Comparison of ENCODE assay signal across 1 cellular context in the genomic region with DNA sequence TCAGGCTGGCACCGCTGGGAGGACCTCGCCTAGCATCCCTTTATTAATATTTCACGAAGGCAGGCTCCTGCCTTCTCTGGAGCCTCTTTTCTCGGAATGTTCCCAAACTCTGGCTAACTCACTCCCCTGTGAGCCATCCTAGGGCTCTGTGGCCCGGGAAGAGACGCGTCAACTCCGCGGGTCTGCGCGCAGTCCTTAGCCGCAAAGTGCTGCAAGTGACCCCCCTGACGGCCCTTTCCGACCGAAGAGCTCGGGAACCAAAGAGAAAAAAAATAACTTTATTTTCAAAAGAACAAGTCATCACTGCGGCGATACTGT.
A peak's percentile ranks its signal among the peaks of the same experiment; 100 is the strongest.
TF ChIP-seq lines count a peak whose summit lies in the region.

No MANE protein-coding gene starts in this region.

TF ChIP-seq in H1, 55 proteins besides CTCF, POLR2A, EP300 and RAD21:
- TF ChIP-seq, protein P1, sequence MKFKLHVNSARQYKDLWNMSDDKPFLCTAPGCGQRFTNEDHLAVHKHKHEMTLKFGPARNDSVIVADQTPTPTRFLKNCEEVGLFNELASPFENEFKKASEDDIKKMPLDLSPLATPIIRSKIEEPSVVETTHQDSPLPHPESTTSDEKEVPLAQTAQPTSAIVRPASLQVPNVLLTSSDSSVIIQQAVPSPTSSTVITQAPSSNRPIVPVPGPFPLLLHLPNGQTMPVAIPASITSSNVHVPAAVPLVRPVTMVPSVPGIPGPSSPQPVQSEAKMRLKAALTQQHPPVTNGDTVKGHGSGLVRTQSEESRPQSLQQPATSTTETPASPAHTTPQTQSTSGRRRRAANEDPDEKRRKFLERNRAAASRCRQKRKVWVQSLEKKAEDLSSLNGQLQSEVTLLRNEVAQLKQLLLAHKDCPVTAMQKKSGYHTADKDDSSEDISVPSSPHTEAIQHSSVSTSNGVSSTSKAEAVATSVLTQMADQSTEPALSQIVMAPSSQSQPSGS (IDR thresholded peaks at IDR 0.05; ENCODE audit: low read length): no peak
- TF ChIP-seq CHD2 (IDR thresholded peaks at IDR 0.05; ENCODE audit: low read length) (no peak), FOSL1 (IDR thresholded peaks at IDR 0.05; ENCODE audit: insufficient read depth, low read depth, low read length) (no peak), NRF1 (IDR thresholded peaks at IDR 0.05; ENCODE audit: low read depth, low read length) (no peak), ASH2L (IDR thresholded peaks at IDR 0.05; ENCODE audit: low read length) (peak; percentile 7), YY1 (IDR thresholded peaks at IDR 0.05; ENCODE audit: low read depth, low read length) (no peak), POU5F1 (IDR thresholded peaks at IDR 0.05; ENCODE audit: low read depth, low read length) (no peak), SP4 (IDR thresholded peaks at IDR 0.05; ENCODE audit: low read length) (no peak), POLR2AphosphoS5 (IDR thresholded peaks at IDR 0.05; ENCODE audit: low read depth, low read length) (no peak), CBX5 (IDR thresholded peaks at IDR 0.05; ENCODE audit: low read depth, low read length) (no peak), PHF8 (conservative IDR thresholded peaks at IDR 0.05; ENCODE audit: low read depth, low read length) (no peak), JUND (IDR thresholded peaks at IDR 0.05; ENCODE audit: low read length) (no peak), SUZ12 (IDR thresholded peaks at IDR 0.05; ENCODE audit: low read length) (0 out of 2 replicates have a peak, but pooled peaks have one; percentile 17), CTBP2 (IDR thresholded peaks at IDR 0.05; ENCODE audit: borderline replicate concordance, insufficient read depth, insufficient read length, low read length) (no peak), RXRA (IDR thresholded peaks at IDR 0.05; ENCODE audit: insufficient read depth, low read depth, low read length) (no peak), BCL11A (IDR thresholded peaks at IDR 0.05; ENCODE audit: low read depth in 2 of 2, low read length in 2 of 2) (no peak), TBP (IDR thresholded peaks at IDR 0.05; ENCODE audit: low read depth, low read length) (no peak), GTF2F1 (IDR thresholded peaks at IDR 0.05; ENCODE audit: borderline replicate concordance, low read depth, low read length) (no peak), EZH2 (IDR thresholded peaks at IDR 0.05; ENCODE audit: low read depth, low read length, severe bottlenecking) (peak; percentile 30), RNF2 (IDR thresholded peaks at IDR 0.05; ENCODE audit: borderline replicate concordance, low read depth, low read length, missing control alignments, poor library complexity, severe bottlenecking) (no peak), SP1 (IDR thresholded peaks at IDR 0.05; ENCODE audit: low read depth, low read length) (no peak), HDAC6 (IDR thresholded peaks at IDR 0.05; ENCODE audit: low read depth, low read length) (no peak)
